ENCODE assay signal across 1 cellular context in genomic region chr16:88783391-88784073, GRCh38.
A peak's percentile ranks its signal among the peaks of the same experiment; 100 is the strongest.
TF ChIP-seq lines count a peak whose summit lies in the region.

No MANE protein-coding gene starts in this region.

TF ChIP-seq in K562, 482 proteins besides CTCF, POLR2A, EP300 and RAD21 (continues in another document):
- TF ChIP-seq SMARCC2 (IDR thresholded peaks at IDR 0.05; ENCODE audit: low read depth) (no peak), ZSCAN29 (IDR thresholded peaks at IDR 0.05) (no peak), EP400 (IDR thresholded peaks at IDR 0.05) (0 out of 2 replicates have a peak, but pooled peaks have one; percentile 38), TAF15 (IDR thresholded peaks at IDR 0.05; ENCODE audit: low read depth, low read length) (peak; percentile 45; the same call in 1 of the 2 replicates), ZNF740 (CRISPR knock-in tag; IDR thresholded peaks at IDR 0.05) (peak; percentile 76; the same call in 1 of the 2 replicates), ZNF740 (tag; IDR thresholded peaks at IDR 0.05) (no peak), CHD2 (IDR thresholded peaks at IDR 0.05; ENCODE audit: low read depth, low read length) (0 out of 2 replicates have a peak, but pooled peaks have one; percentile 24), ZBTB17 (CRISPR knock-in tag; IDR thresholded peaks at IDR 0.05) (no peak), MLLT1 (IDR thresholded peaks at IDR 0.05) (peak in 1 of 2 experiments; percentile 25; a peak in 1 of 4 replicates), RBM22 (IDR thresholded peaks at IDR 0.05; ENCODE audit: low read depth, low read length, poor library complexity, severe bottlenecking) (peak; percentile 27), ZBTB11 (CRISPR knock-in tag; IDR thresholded peaks at IDR 0.05) (peak in 1 of 3 experiments; percentile 86; a peak in 2 of 6 replicates), MBD1 (CRISPR knock-in tag; IDR thresholded peaks at IDR 0.05) (no peak), COPS2 (conservative IDR thresholded peaks at IDR 0.05) (no peak), NKRF (IDR thresholded peaks at IDR 0.05; ENCODE audit: borderline replicate concordance) (peak; percentile 24; the same call in 1 of the 2 replicates), BRD4 (IDR thresholded peaks at IDR 0.05) (peak; percentile 12; the same call in 1 of the 2 replicates), ZFX (CRISPR knock-in tag; IDR thresholded peaks at IDR 0.05) (no peak), CXXC5 (CRISPR knock-in tag; IDR thresholded peaks at IDR 0.05) (no peak), PHF20 (IDR thresholded peaks at IDR 0.05; ENCODE audit: partially characterized antibody) (no peak), ZNF583 (CRISPR knock-in tag; IDR thresholded peaks at IDR 0.05) (no peak), MTA3 (IDR thresholded peaks at IDR 0.05; ENCODE audit: borderline replicate concordance) (no peak), FOXA3 (CRISPR knock-in tag; conservative IDR thresholded peaks at IDR 0.05 in 1 of 2, IDR thresholded peaks at IDR 0.05 in 1 of 2) (no peak), MYC (IDR thresholded peaks at IDR 0.05; ENCODE audit: low read depth, low read length) (0 out of 2 replicates have a peak, but pooled peaks have one; percentile 7), MYC (CRISPR knock-in tag; IDR thresholded peaks at IDR 0.05; ENCODE audit: borderline replicate concordance, low read depth) (no peak), CTCFL (IDR thresholded peaks at IDR 0.05; ENCODE audit: borderline replicate concordance, insufficient read depth, low read depth, low read length, poor library complexity, severe bottlenecking) (no peak), GATA2 (CRISPR knock-in tag; IDR thresholded peaks at IDR 0.05) (no peak), SIN3A (IDR thresholded peaks at IDR 0.05; ENCODE audit: borderline replicate concordance in 2 of 2, control insufficient read depth in 1 of 2, low read depth in 2 of 2, low read length in 2 of 2) (no peak; a peak in 2 of 4 replicates), TCF7L2 (IDR thresholded peaks at IDR 0.05; ENCODE audit: low read depth, low read length) (no peak), BRF1 (IDR thresholded peaks at IDR 0.05; ENCODE audit: borderline replicate concordance, extremely low read depth, insufficient read length) (no peak), RNF2 (IDR thresholded peaks at IDR 0.05) (peak; percentile 9; the same call in 1 of the 2 replicates), ATF4 (CRISPR knock-in tag; IDR thresholded peaks at IDR 0.05) (peak; percentile 9; the same call in 1 of the 2 replicates), POLR2AphosphoS2 (IDR thresholded peaks at IDR 0.05; ENCODE audit: low read length) (no peak), ZBTB8A (IDR thresholded peaks at IDR 0.05; ENCODE audit: partially characterized antibody) (no peak), ZNF140 (CRISPR knock-in tag; IDR thresholded peaks at IDR 0.05) (no peak), USF1 (CRISPR knock-in tag; IDR thresholded peaks at IDR 0.05) (no peak), NRF1 (conservative IDR thresholded peaks at IDR 0.05 in 1 of 2, IDR thresholded peaks at IDR 0.05 in 1 of 2) (no peak), YY1 (IDR thresholded peaks at IDR 0.05; ENCODE audit: borderline replicate concordance in 1 of 3, control insufficient read depth in 1 of 3, extremely low read depth in 1 of 3, insufficient read depth in 3 of 3, insufficient read length in 1 of 3, insufficient replicate concordance in 2 of 3, low read depth in 1 of 3, low read length in 2 of 3) (peak in 1 of 3 experiments; percentile 23)
- TF ChIP-seq, protein P1, sequence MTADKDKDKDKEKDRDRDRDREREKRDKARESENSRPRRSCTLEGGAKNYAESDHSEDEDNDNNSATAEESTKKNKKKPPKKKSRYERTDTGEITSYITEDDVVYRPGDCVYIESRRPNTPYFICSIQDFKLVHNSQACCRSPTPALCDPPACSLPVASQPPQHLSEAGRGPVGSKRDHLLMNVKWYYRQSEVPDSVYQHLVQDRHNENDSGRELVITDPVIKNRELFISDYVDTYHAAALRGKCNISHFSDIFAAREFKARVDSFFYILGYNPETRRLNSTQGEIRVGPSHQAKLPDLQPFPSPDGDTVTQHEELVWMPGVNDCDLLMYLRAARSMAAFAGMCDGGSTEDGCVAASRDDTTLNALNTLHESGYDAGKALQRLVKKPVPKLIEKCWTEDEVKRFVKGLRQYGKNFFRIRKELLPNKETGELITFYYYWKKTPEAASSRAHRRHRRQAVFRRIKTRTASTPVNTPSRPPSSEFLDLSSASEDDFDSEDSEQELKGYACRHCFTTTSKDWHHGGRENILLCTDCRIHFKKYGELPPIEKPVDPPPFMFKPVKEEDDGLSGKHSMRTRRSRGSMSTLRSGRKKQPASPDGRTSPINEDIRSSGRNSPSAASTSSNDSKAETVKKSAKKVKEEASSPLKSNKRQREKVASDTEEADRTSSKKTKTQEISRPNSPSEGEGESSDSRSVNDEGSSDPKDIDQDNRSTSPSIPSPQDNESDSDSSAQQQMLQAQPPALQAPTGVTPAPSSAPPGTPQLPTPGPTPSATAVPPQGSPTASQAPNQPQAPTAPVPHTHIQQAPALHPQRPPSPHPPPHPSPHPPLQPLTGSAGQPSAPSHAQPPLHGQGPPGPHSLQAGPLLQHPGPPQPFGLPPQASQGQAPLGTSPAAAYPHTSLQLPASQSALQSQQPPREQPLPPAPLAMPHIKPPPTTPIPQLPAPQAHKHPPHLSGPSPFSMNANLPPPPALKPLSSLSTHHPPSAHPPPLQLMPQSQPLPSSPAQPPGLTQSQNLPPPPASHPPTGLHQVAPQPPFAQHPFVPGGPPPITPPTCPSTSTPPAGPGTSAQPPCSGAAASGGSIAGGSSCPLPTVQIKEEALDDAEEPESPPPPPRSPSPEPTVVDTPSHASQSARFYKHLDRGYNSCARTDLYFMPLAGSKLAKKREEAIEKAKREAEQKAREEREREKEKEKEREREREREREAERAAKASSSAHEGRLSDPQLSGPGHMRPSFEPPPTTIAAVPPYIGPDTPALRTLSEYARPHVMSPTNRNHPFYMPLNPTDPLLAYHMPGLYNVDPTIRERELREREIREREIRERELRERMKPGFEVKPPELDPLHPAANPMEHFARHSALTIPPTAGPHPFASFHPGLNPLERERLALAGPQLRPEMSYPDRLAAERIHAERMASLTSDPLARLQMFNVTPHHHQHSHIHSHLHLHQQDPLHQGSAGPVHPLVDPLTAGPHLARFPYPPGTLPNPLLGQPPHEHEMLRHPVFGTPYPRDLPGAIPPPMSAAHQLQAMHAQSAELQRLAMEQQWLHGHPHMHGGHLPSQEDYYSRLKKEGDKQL (CRISPR knock-in tag; IDR thresholded peaks at IDR 0.05; ENCODE audit: borderline replicate concordance) = no peak
- TF ChIP-seq, protein P2, sequence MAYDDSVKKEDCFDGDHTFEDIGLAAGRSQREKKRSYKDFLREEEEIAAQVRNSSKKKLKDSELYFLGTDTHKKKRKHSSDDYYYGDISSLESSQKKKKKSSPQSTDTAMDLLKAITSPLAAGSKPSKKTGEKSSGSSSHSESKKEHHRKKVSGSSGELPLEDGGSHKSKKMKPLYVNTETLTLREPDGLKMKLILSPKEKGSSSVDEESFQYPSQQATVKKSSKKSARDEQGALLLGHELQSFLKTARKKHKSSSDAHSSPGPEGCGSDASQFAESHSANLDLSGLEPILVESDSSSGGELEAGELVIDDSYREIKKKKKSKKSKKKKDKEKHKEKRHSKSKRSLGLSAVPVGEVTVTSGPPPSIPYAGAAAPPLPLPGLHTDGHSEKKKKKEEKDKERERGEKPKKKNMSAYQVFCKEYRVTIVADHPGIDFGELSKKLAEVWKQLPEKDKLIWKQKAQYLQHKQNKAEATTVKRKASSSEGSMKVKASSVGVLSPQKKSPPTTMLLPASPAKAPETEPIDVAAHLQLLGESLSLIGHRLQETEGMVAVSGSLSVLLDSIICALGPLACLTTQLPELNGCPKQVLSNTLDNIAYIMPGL (CRISPR knock-in tag; IDR thresholded peaks at IDR 0.05) = no peak
